ENCODE assay signal across 7 cellular contexts in genomic region chr12:100266163-100266801, GRCh38. TPM values are rescaled to one million over a fixed set of nuclear protein-coding genes. Genes with fewer than 3 reads are reported as not detected.
DNase-seq lines count a peak whose midpoint lies in the region; ATAC-seq and TF ChIP-seq lines count a peak whose summit lies in the region.

No MANE protein-coding gene starts in this region.

- in situ Hi-C loops in GM13976 (cut with MboI; ENCODE audit: low sequenced_read_pairs, unreplicated experiment): no loop called here

- H3K4me2 ChIP-seq in OCI-LY7 (ENCODE audit: low read length): peak overlapping the region; percentile 81

- H3K9me2 ChIP-seq in OCI-LY7 (ENCODE audit: insufficient read depth, low read length): no peaks in the 10 kb centered on the region

- TF ChIP-seq POLR2A in sigmoid colon (IDR thresholded peaks at IDR 0.05): no peak

- no peaks in the 10 kb centered on the region for H3K36me3 Mint-ChIP-seq in HFFc6 (ENCODE audit: low read depth)

- peaks cover 28% of the 10 kb centered on the region for H3K4me1 Mint-ChIP-seq in HFFc6 (ENCODE audit: low read depth)

- POLR2A ChIA-PET in OCI-LY7 (lab: Charles Lee): interaction anchor here (0.5 to 1.8 kb wide), 6 partner anchors 10 to 1156 kb away, joined by 3 to 11 read pairs (median 6); partner anchors contain the start of gene ACTR6

- CTCF ChIA-PET in OCI-LY7 (lab: Charles Lee; ENCODE audit: unreplicated experiment): no interaction called here

- intact Hi-C loops in OCI-LY7 (cut with micrococcal nuclease; ENCODE audit: unreplicated experiment): loop anchor here (2.0 to 5.0 kb wide), 2 partner anchors 64 to 123 kb away; partner anchors contain the start of genes ACTR6 and BLTP3B
- intact Hi-C loops in sigmoid colon (cut with DNase I): loop anchor here (2.0 kb wide), 3 partner anchors 65 to 307 kb away; partner anchors contain the start of genes ACTR6, BLTP3B and GAS2L3

- BruUV-seq in OCI-LY7 (replicated peaks; lab: Mats Ljungman, UMichigan): TSS peak; percentile 78

- no peak for TF ChIP-seq EP300 in sigmoid colon (IDR thresholded peaks at IDR 0.05)

- H2AFZ ChIP-seq in OCI-LY7 (ENCODE audit: low read length): peak overlapping the region; percentile 73

- H3K4me3 ChIP-seq in OCI-LY7 (ENCODE audit: low read depth, low read length, poor library complexity, severe bottlenecking) (peak overlapping the region; percentile 93), esophagus (ENCODE audit: low read depth in 1 of 2, low read length in 2 of 2) (peak overlapping the region; percentile 89 to 98), sigmoid colon (peak overlapping the region; percentile 80 to 99 (median 92))

- H3K36me3 ChIP-seq in OCI-LY7 (ENCODE audit: insufficient read depth, low read length) (no peaks in the 10 kb centered on the region), esophagus (ENCODE audit: control insufficient read depth in 2 of 2, insufficient read depth in 2 of 2, low read length in 1 of 2) (no peaks in the 10 kb centered on the region), sigmoid colon (no peaks in the 10 kb centered on the region)

- H3K27me3 ChIP-seq in esophagus (ENCODE audit: control insufficient read depth in 1 of 2, insufficient read depth in 2 of 2, low read length in 2 of 2) (no peaks in the 10 kb centered on the region), sigmoid colon (no peaks in the 10 kb centered on the region)

- H3K27ac ChIP-seq in OCI-LY7 (ENCODE audit: low read depth, low read length, poor library complexity, severe bottlenecking): peak overlapping the region; percentile 45
- peak overlapping the region; percentile 63 to 93 for H3K27ac ChIP-seq in esophagus (ENCODE audit: low read depth in 2 of 2, low read length in 1 of 2)
- peak overlapping the region; percentile 94 to 99 (median 98) for H3K27ac ChIP-seq in sigmoid colon

- TF ChIP-seq CTCF in HFFc6 (IDR thresholded peaks at IDR 0.05): no peak
- no peak for TF ChIP-seq CTCF in OCI-LY7 (conservative IDR thresholded peaks at IDR 0.05; ENCODE audit: low read length)
- no peak for TF ChIP-seq CTCF in sigmoid colon (IDR thresholded peaks at IDR 0.05)
- TF ChIP-seq CTCF in GM13976 (IDR thresholded peaks at IDR 0.05; ENCODE audit: borderline replicate concordance, control extremely low read depth, extremely low read depth, insufficient read depth, missing control alignments): no peak

- H4K20me1 ChIP-seq in OCI-LY7 (ENCODE audit: insufficient read depth, low read length): peaks cover 5% of the 10 kb centered on the region

- WGBS in esophagus, 2 donors: 32 to 45% methylated on average over 12 of the region's 12 CpGs
- 24 to 36% methylated on average over 12 of the region's 12 CpGs for WGBS in sigmoid colon, 2 donors

- peak; percentile 5 for ATAC-seq in GM18867 (IDR thresholded peaks at IDR 0.05; ENCODE audit: unreplicated experiment)

- H3K27me3 Mint-ChIP-seq in HFFc6 (ENCODE audit: insufficient read depth): peaks cover 3% of the 10 kb centered on the region

- DNase-seq in HFFc6: no peak
- no peak for DNase-seq in OCI-LY7 (ENCODE audit: low spot score)
- no peak for DNase-seq in sigmoid colon
- no peak for DNase-seq in GM13976 (ENCODE audit: low spot score)
- no peak for DNase-seq in MV-4-11 (lab: John Stamatoyannopoulos, UW)

- peaks cover 23% of the 10 kb centered on the region for H3K4me1 ChIP-seq in OCI-LY7 (ENCODE audit: insufficient read depth, low read length, poor library complexity, severe bottlenecking)
- H3K4me1 ChIP-seq in esophagus (ENCODE audit: control insufficient read depth in 2 of 2, insufficient read depth in 2 of 2, low read length in 1 of 2): no peaks in the 10 kb centered on the region
- H3K4me1 ChIP-seq in sigmoid colon: peaks cover 0 to 36% (median 26%) of the 10 kb centered on the region in 4 donors

- H3K79me2 ChIP-seq in OCI-LY7 (ENCODE audit: insufficient read depth, low read depth, low read length): peaks cover 27% of the 10 kb centered on the region

- H3K9me3 ChIP-seq in OCI-LY7 (ENCODE audit: low read length) (no peaks in the 10 kb centered on the region), esophagus (ENCODE audit: control insufficient read depth in 2 of 2, insufficient read depth in 1 of 2, low read depth in 1 of 2, low read length in 1 of 2) (no peaks in the 10 kb centered on the region), sigmoid colon (no peaks in the 10 kb centered on the region)

- H3K27ac Mint-ChIP-seq in HFFc6: peak overlapping the region; percentile 98

- H3K9me3 Mint-ChIP-seq in HFFc6: no peaks in the 10 kb centered on the region

- H3K4me3 Mint-ChIP-seq in HFFc6: peak overlapping the region; percentile 99

RNA-seq across cellular contexts. Expression of gene DEPDC4, which starts 0.6 kb away (rescaled TPM):
- total RNA-seq in HFFc6 (2021; fragmentation: NEBNext Ultra II Directional; extraction: Animal tissue kit (Norgen Biotek cat#: 25700)): 1 to 10 TPM in 5 of 6 experiments, under 1 TPM in 1; 0.73 to 1.5 (median 1.3) TPM
- total RNA-seq in OCI-LY7 (2014; rRNA removed; shearing (Covaris generic)): 1.4 and 2.0 TPM in 2 replicates
- total RNA-seq in OCI-LY7 (2022) (3.4 and 4.1 TPM in 2 replicates), sigmoid colon (under 1 TPM in 1 of 4 donors, not detected in 3; 0.82 TPM)
- polyA plus RNA-seq in esophagus (under 1 TPM; 0.59 to 0.68 TPM), sigmoid colon (1 to 10 TPM in 2 of 3 donors, under 1 TPM in 1; 0.60 to 1.2 (median 1.1) TPM)

RNA-seq across cellular contexts. Expression of gene SCYL2, which starts 0.7 kb away (rescaled TPM):
- 10 to 100 TPM; 40.0 to 46.7 (median 40.8) TPM for total RNA-seq in HFFc6 (2021; fragmentation: NEBNext Ultra II Directional; extraction: Animal tissue kit (Norgen Biotek cat#: 25700))
- total RNA-seq in OCI-LY7 (2014; rRNA removed; shearing (Covaris generic)): 13.9 and 16.6 TPM in 2 replicates
- 28.1 and 30.7 TPM in 2 replicates for total RNA-seq in OCI-LY7 (2022)
- 10 to 100 TPM; 10.3 to 13.7 TPM for polyA plus RNA-seq in esophagus
- total RNA-seq in sigmoid colon: 10 to 100 TPM; 52.4 to 97.3 (median 67.0) TPM
- polyA plus RNA-seq in sigmoid colon: 10 to 100 TPM; 17.5 to 26.8 (median 21.0) TPM

Comparison
In these comparisons a context has a peak if more than half of its experiments do, and no peak if none do; other contexts are left out.
1. H3K27ac ChIP-seq: peak in every context shown above with its lines; median percentile 98 in sigmoid colon; 78 in esophagus; 45 in OCI-LY7.